ENCODE assay signal across 11 cellular contexts in genomic region chr11:45100338-45100737, GRCh38. TPM values are rescaled to one million over a fixed set of nuclear protein-coding genes. Genes with fewer than 3 reads are reported as not detected.
DNase-seq lines count a peak whose midpoint lies in the region; ATAC-seq and TF ChIP-seq lines count a peak whose summit lies in the region.
"Had no signal": no experiment of that assay in that cellular context is flagged by ENCODE, and none has a peak within 500 bp of the region (broad histone marks: within the 10 kb centered on the region; RNA-seq: fewer than 3 reads in every experiment).

No MANE protein-coding gene starts in this region.

- H3K27me3 ChIP-seq in endodermal cell (ENCODE audit: control insufficient read depth, insufficient read depth, low read length, poor library complexity, severe bottlenecking) (peaks cover 22% of the 10 kb centered on the region), thyroid gland (no peaks in the 10 kb centered on the region)

- H3K27ac ChIP-seq in endodermal cell (ENCODE audit: low read depth, low read length) = no peak overlapping the region
- no peak overlapping the region for H3K27ac ChIP-seq in thyroid gland

- no peak overlapping the region for H3K27ac Mint-ChIP-seq in activated T-cell treated with anti-CD3 and anti-CD28 coated beads, Interleukin-2, amount 50 U/mL, for 24 hours
- H3K27ac Mint-ChIP-seq in endodermal cell (no peak overlapping the region), type B pancreatic cell (no peak overlapping the region)
- H3K27ac Mint-ChIP-seq: activated naive CD8-positive, alpha-beta T cell; stimulated activated naive CD8-positive, alpha-beta T cell treated with anti-CD3 and anti-CD28 coated beads, Interleukin-15, Interleukin-2, amounts not matched to agents 100 ng/mL and 50 ng/mL, for 24 hours had no signal

- no peak overlapping the region for H3K4me3 ChIP-seq in endodermal cell (ENCODE audit: low read length)
- no peak overlapping the region for H3K4me3 ChIP-seq in thyroid gland (replicated peaks in 1 of 3)

- WGBS in endodermal cell (ENCODE audit: insufficient coverage in 1 of 2, insufficient read length in 1 of 2), 2 experiments = 31 to 53% methylated on average over 2 of the region's 2 CpGs
- WGBS in thyroid gland, 2 donors = 31 to 41% methylated on average over 2 of the region's 2 CpGs

- TF ChIP-seq POLR2A in thyroid gland (IDR thresholded peaks at IDR 0.05) = no peak

- no peaks in the 10 kb centered on the region for H3K36me3 ChIP-seq in endodermal cell (ENCODE audit: control insufficient read depth, insufficient read depth, low read length)
- no peaks in the 10 kb centered on the region for H3K36me3 ChIP-seq in thyroid gland

- H3K9me3 Mint-ChIP-seq in activated T-cell treated with anti-CD3 and anti-CD28 coated beads, Interleukin-2, amount 50 U/mL, for 24 hours = no peaks in the 10 kb centered on the region
- H3K9me3 Mint-ChIP-seq in endodermal cell = no peaks in the 10 kb centered on the region
- no peaks in the 10 kb centered on the region for H3K9me3 Mint-ChIP-seq in type B pancreatic cell
- H3K9me3 Mint-ChIP-seq: stimulated activated naive CD8-positive, alpha-beta T cell treated with anti-CD3 and anti-CD28 coated beads, Interleukin-15, Interleukin-2, amounts not matched to agents 100 ng/mL and 50 ng/mL, for 24 hours had no signal

- H3K4me1 Mint-ChIP-seq in activated T-cell treated with anti-CD3 and anti-CD28 coated beads, Interleukin-2, amount 50 U/mL, for 24 hours (ENCODE audit: low read depth) = peaks cover 14% of the 10 kb centered on the region
- no peaks in the 10 kb centered on the region for H3K4me1 Mint-ChIP-seq in endodermal cell
- no peaks in the 10 kb centered on the region for H3K4me1 Mint-ChIP-seq in type B pancreatic cell (ENCODE audit: unreplicated experiment)

- no peaks in the 10 kb centered on the region for H3K36me3 Mint-ChIP-seq in activated T-cell treated with anti-CD3 and anti-CD28 coated beads, Interleukin-2, amount 50 U/mL, for 24 hours (ENCODE audit: low read depth)
- no peaks in the 10 kb centered on the region for H3K36me3 Mint-ChIP-seq in endodermal cell (ENCODE audit: low read depth)
- H3K36me3 Mint-ChIP-seq in type B pancreatic cell = no peaks in the 10 kb centered on the region
- H3K36me3 Mint-ChIP-seq: activated naive CD8-positive, alpha-beta T cell had no signal

- intact Hi-C loops in thyroid gland (cut with DNase I) = no loop called here

- H3K4me3 Mint-ChIP-seq in activated T-cell treated with anti-CD3 and anti-CD28 coated beads, Interleukin-2, amount 50 U/mL, for 24 hours = no peak overlapping the region
- no peak overlapping the region for H3K4me3 Mint-ChIP-seq in endodermal cell
- H3K4me3 Mint-ChIP-seq in type B pancreatic cell = no peak overlapping the region
- H3K4me3 Mint-ChIP-seq: activated naive CD8-positive, alpha-beta T cell; stimulated activated naive CD8-positive, alpha-beta T cell treated with anti-CD3 and anti-CD28 coated beads, Interleukin-15, Interleukin-2, amounts not matched to agents 100 ng/mL and 50 ng/mL, for 24 hours had no signal

- H3K4me1 ChIP-seq in endodermal cell (ENCODE audit: control insufficient read depth, insufficient read depth, low read length) (no peaks in the 10 kb centered on the region), thyroid gland (peaks cover 0 to 9% of the 10 kb centered on the region in 2 donors)

- no peak overlapping the region for H3K9ac ChIP-seq in endodermal cell (ENCODE audit: extremely low read depth, low read length, poor library complexity, severe bottlenecking)

- TF ChIP-seq CTCF in endodermal cell (conservative IDR thresholded peaks at IDR 0.05) (no peak), type B pancreatic cell (conservative IDR thresholded peaks at IDR 0.05) (no peak), thyroid gland (IDR thresholded peaks at IDR 0.05) (no peak)

- H3K9me3 ChIP-seq in endodermal cell (ENCODE audit: control insufficient read depth, low read length) (no peaks in the 10 kb centered on the region), thyroid gland (no peaks in the 10 kb centered on the region)

- peaks cover 39% of the 10 kb centered on the region for H3K27me3 Mint-ChIP-seq in activated T-cell treated with anti-CD3 and anti-CD28 coated beads, Interleukin-2, amount 50 U/mL, for 24 hours
- peaks cover 14% of the 10 kb centered on the region for H3K27me3 Mint-ChIP-seq in endodermal cell (ENCODE audit: insufficient read depth)
- peaks cover 57% of the 10 kb centered on the region for H3K27me3 Mint-ChIP-seq in type B pancreatic cell

- DNase-seq in activated T-cell treated with anti-CD3 and anti-CD28 coated beads, Interleukin-2, amount 50 U/mL, for 24 hours = peak; percentile 25
- DNase-seq in activated T-cell treated with anti-CD3 and anti-CD28 coated beads, Interleukin-2, amount 50 U/mL, for 1 hour = no peak
- DNase-seq in NCI-H82 (lab: John Stamatoyannopoulos, UW) = peak; percentile 83
- peak; percentile 83 for DNase-seq in endodermal cell
- peak; percentile 40 for DNase-seq in type B pancreatic cell (ENCODE audit: extremely low spot score, unreplicated experiment)
- DNase-seq in thyroid gland = no peak
- DNase-seq in activated CD4-positive, CD25-positive, alpha-beta regulatory T cell (lab: John Stamatoyannopoulos, UW) = no peak
- DNase-seq: Calu3 had no signal

- ATAC-seq in HG03045 (IDR thresholded peaks at IDR 0.05; ENCODE audit: unreplicated experiment) = no peak

RNA-seq across cellular contexts. Expression of gene PRDM11, which starts 46.1 kb away (rescaled TPM):
- total RNA-seq in endodermal cell (10 to 100 TPM; 10.4 to 15.2 TPM), type B pancreatic cell (ENCODE audit: low replicate concordance) (13.6 and 24.0 TPM in 2 replicates), thyroid gland (10 to 100 TPM in 3 of 4 donors, 1 to 10 TPM in 1; 8.6 to 53.3 (median 31.0) TPM)
- polyA plus RNA-seq in endodermal cell (2013, experiment 1 of 2) = 3.8 TPM
- polyA plus RNA-seq in endodermal cell (2013, experiment 2 of 2) = 3.9 TPM

Comparison
In these comparisons a context has a peak if more than half of its experiments do, and no peak if none do; other contexts are left out.
1. DNase-seq: peak in activated T-cell treated with anti-CD3 and anti-CD28 coated beads, Interleukin-2, amount 50 U/mL, for 24 hours (single experiment), NCI-H82 (single experiment), endodermal cell (single experiment) and type B pancreatic cell (single experiment); none in activated T-cell treated with anti-CD3 and anti-CD28 coated beads, Interleukin-2, amount 50 U/mL, for 1 hour (single experiment), thyroid gland (0 of 2) and activated CD4-positive, CD25-positive, alpha-beta regulatory T cell (0 of 4).